23 cellular contexts compared by ENCODE assay signal in genomic region chr7:80838643-80839042, GRCh38.
"Had no signal": no experiment of that assay in that cellular context is flagged by ENCODE, and none has a peak within 500 bp of the region (broad histone marks: within the 10 kb centered on the region; RNA-seq: fewer than 3 reads in every experiment).

No MANE protein-coding gene starts in this region.

- ATAC-seq: esophagus mucosa; heart right ventricle; left cardiac atrium; naive thymus-derived CD4-positive, alpha-beta T cell; right lobe of liver had no signal

- H3K4me1 ChIP-seq: right lobe of liver, testis had no signal

- H3K27ac ChIP-seq: brain microvascular endothelial cell, heart right ventricle, right lobe of liver, testis had no signal

- H3K9me3 ChIP-seq: heart right ventricle, right lobe of liver, testis, transverse colon had no signal

- DNase-seq: activated CD4-positive, alpha-beta T cell treated with anti-CD3 and anti-CD28 coated beads for 4 hours; activated CD4-positive, alpha-beta T cell treated with anti-CD3 and anti-CD28 coated beads, Interleukin-2, amount 50 U/mL, for 4 hours; activated CD4-positive, CD25-positive, alpha-beta regulatory T cell; activated CD8-positive, alpha-beta memory T cell treated with anti-CD3 and anti-CD28 coated beads for 24 hours; activated effector memory CD4-positive, alpha-beta T cell treated with anti-CD3 and anti-CD28 coated beads, Interleukin-2, amount 50 U/mL, for 16 hours; activated naive CD4-positive, alpha-beta T cell treated with anti-CD3 and anti-CD28 coated beads for 36 hours; activated naive CD8-positive, alpha-beta T cell treated with anti-CD3 and anti-CD28 coated beads for 36 hours; amniotic stem cell; brain microvascular endothelial cell; central memory CD4-positive, alpha-beta T cell; foreskin fibroblast; heart right ventricle; left cardiac atrium; midbrain; naive thymus-derived CD4-positive, alpha-beta T cell; posterior cingulate gyrus; right lobe of liver; stimulated activated CD4-positive, alpha-beta T cell treated with anti-CD3 and anti-CD28 coated beads, Interleukin-2, amount 100 ng/mL, for 48 hours; stimulated activated naive CD4-positive, alpha-beta T cell treated with Interleukin-2 at 50 U/mL for 16 hours; T-helper 1 cell; testis; transverse colon had no signal

- H3K27me3 ChIP-seq: brain microvascular endothelial cell, heart right ventricle, right lobe of liver, testis, transverse colon had no signal

- H3K36me3 ChIP-seq: brain microvascular endothelial cell, heart right ventricle, right lobe of liver, transverse colon had no signal

- H3K4me3 ChIP-seq: heart right ventricle, right lobe of liver, testis, transverse colon had no signal
